ENCODE assay signal across 8 cellular contexts in genomic region chr17:58577696-58578095, GRCh38.
A peak's percentile ranks its signal among the peaks of the same experiment; 100 is the strongest.
DNase-seq lines count a peak whose midpoint lies in the region; ATAC-seq, FAIRE-seq and TF ChIP-seq lines count a peak whose summit lies in the region.

No MANE protein-coding gene starts in this region.

- ATAC-seq in natural killer cell = peak in 1 of 3 donors; percentile 59
- no peak for ATAC-seq in stimulated activated naive CD8-positive, alpha-beta T cell treated with anti-CD3 and anti-CD28 coated beads, Interleukin-15, amount 100 ng/mL, for 72 hours

- FAIRE-seq in GM12891 (lab: Jason Lieb, UNC) = peak; percentile 93

- H3K4me1 Mint-ChIP-seq in natural killer cell = no peaks in the 10 kb centered on the region
- H3K4me1 Mint-ChIP-seq in stimulated activated naive CD8-positive, alpha-beta T cell treated with anti-CD3 and anti-CD28 coated beads, Interleukin-15, amount 100 ng/mL, for 72 hours = peaks cover 5% of the 10 kb centered on the region

- H3K36me3 Mint-ChIP-seq in natural killer cell = no peaks in the 10 kb centered on the region

- no peak overlapping the region for H3K4me3 Mint-ChIP-seq in natural killer cell
- no peak overlapping the region for H3K4me3 Mint-ChIP-seq in stimulated activated naive CD8-positive, alpha-beta T cell treated with anti-CD3 and anti-CD28 coated beads, Interleukin-15, amount 100 ng/mL, for 72 hours

- no peaks in the 10 kb centered on the region for H3K9me3 Mint-ChIP-seq in natural killer cell
- H3K9me3 Mint-ChIP-seq in stimulated activated naive CD8-positive, alpha-beta T cell treated with anti-CD3 and anti-CD28 coated beads, Interleukin-15, amount 100 ng/mL, for 72 hours = no peaks in the 10 kb centered on the region

- H3K27ac Mint-ChIP-seq in natural killer cell = no peak overlapping the region
- no peak overlapping the region for H3K27ac Mint-ChIP-seq in stimulated activated naive CD8-positive, alpha-beta T cell treated with anti-CD3 and anti-CD28 coated beads, Interleukin-15, amount 100 ng/mL, for 72 hours

- DNase-seq in GM12891 (ENCODE audit: insufficient read length, low spot score) = peak; percentile 32
- DNase-seq in NCI-H510A treated with DMSO at 0.1 percent for 48 hours (lab: John Stamatoyannopoulos, UW) = peak; percentile 42
- peak; percentile 60 for DNase-seq in activated CD8-positive, alpha-beta memory T cell treated with anti-CD3 and anti-CD28 coated beads for 24 hours
- DNase-seq in epidermal melanocyte (ENCODE audit: insufficient read length, low spot score) = peak; percentile 67
- DNase-seq in natural killer cell = peak; percentile 20
- DNase-seq in stimulated activated naive CD8-positive, alpha-beta T cell treated with anti-CD3 and anti-CD28 coated beads, Interleukin-15, amount 100 ng/mL, for 72 hours = peak; percentile 20 to 35
- no peak for DNase-seq in kidney glomerular epithelial cell (lab: John Stamatoyannopoulos, UW)

- intact Hi-C loops in natural killer cell (cut with micrococcal nuclease) = loop anchor here (2.0 kb wide), 1 partner anchor 427 kb away; no protein-coding TSS in a partner anchor

- TF ChIP-seq CTCF in 22Rv1 (IDR thresholded peaks at IDR 0.05) (peak; percentile 85), natural killer cell (IDR thresholded peaks at IDR 0.05) (peak; percentile 61)

- no peak overlapping the region for H3K27ac ChIP-seq in 22Rv1

- TF ChIP-seq POLR2A in GM12891 (IDR thresholded peaks at IDR 0.05; ENCODE audit: low read depth, low read length) = no peak

- peaks cover 0 to 4% of the 10 kb centered on the region in 2 donors for H3K27me3 Mint-ChIP-seq in natural killer cell (ENCODE audit: low read depth in 2 of 2)
- H3K27me3 Mint-ChIP-seq in stimulated activated naive CD8-positive, alpha-beta T cell treated with anti-CD3 and anti-CD28 coated beads, Interleukin-15, amount 100 ng/mL, for 72 hours = no peaks in the 10 kb centered on the region

TF ChIP-seq in GM12891, 5 proteins besides CTCF, POLR2A, EP300 and RAD21:
- TF ChIP-seq TAF1 (IDR thresholded peaks at IDR 0.05; ENCODE audit: low read depth, low read length) (no peak), POLR2AphosphoS5 (IDR thresholded peaks at IDR 0.05; ENCODE audit: low read depth, low read length) (no peak)
